ENCODE assay signal across 1 cellular context in the genomic region with DNA sequence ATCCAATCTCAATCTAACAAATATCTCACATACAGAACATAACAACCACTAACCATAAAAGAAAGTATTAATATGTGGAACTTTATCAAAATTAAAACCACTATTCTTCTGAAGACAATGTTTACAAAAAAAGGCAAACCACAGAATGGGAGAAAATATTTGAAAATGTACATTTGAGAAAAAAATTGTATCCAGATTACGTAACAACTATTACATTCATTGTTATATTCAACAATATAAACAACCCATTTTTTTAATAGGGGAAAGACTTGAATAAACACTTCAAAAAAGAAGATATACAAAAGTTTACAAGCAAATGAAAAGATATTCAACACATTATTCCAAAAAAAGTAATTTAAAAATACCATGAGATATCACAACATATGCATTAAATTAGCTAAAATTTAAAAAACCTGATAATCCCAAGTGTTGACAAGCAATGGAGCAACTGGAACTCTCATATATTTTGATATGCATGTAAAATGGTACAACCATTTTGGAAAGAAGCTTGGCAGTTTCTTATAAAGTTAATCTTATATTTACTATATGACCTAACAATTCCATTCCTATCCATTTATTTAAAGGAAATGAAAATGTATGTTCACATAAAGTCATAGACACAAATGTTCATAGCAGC.
TF ChIP-seq lines count a peak whose summit lies in the region.

No MANE protein-coding gene starts in this region.

TF ChIP-seq in K562, 482 proteins besides CTCF, POLR2A, EP300 and RAD21 (continued from another document):
- TF ChIP-seq, protein P1, sequence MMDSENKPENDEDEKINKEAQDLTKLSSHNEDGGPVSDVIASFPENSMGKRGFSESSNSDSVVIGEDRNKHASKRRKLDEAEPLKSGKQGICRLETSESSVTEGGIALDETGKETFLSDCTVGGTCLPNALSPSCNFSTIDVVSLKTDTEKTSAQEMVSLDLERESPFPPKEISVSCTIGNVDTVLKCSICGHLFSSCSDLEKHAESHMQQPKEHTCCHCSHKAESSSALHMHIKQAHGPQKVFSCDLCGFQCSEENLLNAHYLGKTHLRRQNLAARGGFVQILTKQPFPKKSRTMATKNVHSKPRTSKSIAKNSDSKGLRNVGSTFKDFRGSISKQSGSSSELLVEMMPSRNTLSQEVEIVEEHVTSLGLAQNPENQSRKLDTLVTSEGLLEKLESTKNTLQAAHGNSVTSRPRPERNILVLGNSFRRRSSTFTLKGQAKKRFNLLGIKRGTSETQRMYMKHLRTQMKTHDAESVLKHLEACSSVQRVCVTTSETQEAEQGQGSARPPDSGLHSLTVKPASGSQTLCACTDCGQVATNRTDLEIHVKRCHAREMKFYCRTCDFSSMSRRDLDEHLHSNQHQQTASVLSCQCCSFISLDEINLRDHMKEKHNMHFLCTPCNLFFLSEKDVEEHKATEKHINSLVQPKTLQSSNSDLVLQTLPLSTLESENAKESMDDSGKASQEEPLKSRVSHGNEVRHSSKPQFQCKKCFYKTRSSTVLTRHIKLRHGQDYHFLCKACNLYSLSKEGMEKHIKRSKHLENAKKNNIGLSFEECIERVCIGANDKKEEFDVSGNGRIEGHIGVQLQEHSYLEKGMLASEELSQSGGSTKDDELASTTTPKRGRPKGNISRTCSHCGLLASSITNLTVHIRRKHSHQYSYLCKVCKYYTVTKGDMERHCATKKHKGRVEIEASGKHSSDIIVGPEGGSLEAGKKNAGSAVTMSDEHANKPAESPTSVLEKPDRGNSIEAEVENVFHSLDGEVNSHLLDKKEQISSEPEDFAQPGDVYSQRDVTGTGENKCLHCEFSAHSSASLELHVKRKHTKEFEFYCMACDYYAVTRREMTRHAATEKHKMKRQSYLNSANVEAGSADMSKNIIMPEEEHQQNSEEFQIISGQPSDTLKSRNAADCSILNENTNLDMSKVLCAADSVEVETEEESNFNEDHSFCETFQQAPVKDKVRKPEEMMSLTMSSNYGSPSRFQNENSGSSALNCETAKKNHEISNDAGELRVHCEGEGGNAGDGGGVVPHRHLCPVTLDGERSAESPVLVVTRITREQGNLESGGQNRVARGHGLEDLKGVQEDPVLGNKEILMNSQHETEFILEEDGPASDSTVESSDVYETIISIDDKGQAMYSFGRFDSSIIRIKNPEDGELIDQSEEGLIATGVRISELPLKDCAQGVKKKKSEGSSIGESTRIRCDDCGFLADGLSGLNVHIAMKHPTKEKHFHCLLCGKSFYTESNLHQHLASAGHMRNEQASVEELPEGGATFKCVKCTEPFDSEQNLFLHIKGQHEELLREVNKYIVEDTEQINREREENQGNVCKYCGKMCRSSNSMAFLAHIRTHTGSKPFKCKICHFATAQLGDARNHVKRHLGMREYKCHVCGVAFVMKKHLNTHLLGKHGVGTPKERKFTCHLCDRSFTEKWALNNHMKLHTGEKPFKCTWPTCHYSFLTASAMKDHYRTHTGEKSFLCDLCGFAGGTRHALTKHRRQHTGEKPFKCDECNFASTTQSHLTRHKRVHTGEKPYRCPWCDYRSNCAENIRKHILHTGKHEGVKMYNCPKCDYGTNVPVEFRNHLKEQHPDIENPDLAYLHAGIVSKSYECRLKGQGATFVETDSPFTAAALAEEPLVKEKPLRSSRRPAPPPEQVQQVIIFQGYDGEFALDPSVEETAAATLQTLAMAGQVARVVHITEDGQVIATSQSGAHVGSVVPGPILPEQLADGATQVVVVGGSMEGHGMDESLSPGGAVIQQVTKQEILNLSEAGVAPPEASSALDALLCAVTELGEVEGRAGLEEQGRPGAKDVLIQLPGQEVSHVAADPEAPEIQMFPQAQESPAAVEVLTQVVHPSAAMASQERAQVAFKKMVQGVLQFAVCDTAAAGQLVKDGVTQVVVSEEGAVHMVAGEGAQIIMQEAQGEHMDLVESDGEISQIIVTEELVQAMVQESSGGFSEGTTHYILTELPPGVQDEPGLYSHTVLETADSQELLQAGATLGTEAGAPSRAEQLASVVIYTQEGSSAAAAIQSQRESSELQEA (IDR thresholded peaks at IDR 0.05; ENCODE audit: low read depth) = 0 out of 2 replicates have a peak, but pooled peaks have one; percentile 27
- TF ChIP-seq CEBPG (CRISPR knock-in tag; IDR thresholded peaks at IDR 0.05) (no peak), CEBPG (tag; conservative IDR thresholded peaks at IDR 0.05 in 1 of 2, IDR thresholded peaks at IDR 0.05 in 1 of 2) (peak in 1 of 2 experiments; percentile 67; a peak in 1 of 4 replicates), RBM25 (IDR thresholded peaks at IDR 0.05; ENCODE audit: low read depth, low read length, severe bottlenecking) (peak; percentile 92), CEBPB (tag; IDR thresholded peaks at IDR 0.05) (peak; percentile 67), KLF1 (tag; IDR thresholded peaks at IDR 0.05) (no peak), ZFP36 (IDR thresholded peaks at IDR 0.05; ENCODE audit: low read depth, low read length, partially characterized antibody) (peak; percentile 67)
TF ChIP-seq in K562: peak in this region for 5.
